ENCODE assay signal across 1 cellular context in the genomic region with DNA sequence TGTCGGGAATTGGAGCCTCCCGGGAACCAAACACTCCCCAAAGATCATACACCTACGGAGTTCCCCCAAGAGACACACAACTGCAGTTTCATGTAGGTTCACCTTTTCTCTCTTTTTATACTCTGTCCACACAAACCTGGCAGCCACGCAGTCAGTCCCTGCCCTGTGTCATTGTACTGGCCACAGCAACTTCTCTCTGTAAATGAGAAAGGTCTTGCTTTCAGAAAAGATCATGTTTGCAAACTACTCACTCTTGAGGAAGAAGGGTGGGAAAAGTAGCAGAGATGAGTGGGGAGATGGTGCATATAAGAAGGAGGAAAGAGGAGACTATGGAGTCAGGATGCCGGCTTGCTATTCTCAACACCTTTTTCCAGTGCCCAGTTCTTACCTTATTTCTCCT.
TF ChIP-seq lines count a peak whose summit lies in the region.

No MANE protein-coding gene starts in this region.

TF ChIP-seq in GM23338, 12 proteins besides CTCF, POLR2A, EP300 and RAD21 (continued from another document):
- TF ChIP-seq, protein P1, sequence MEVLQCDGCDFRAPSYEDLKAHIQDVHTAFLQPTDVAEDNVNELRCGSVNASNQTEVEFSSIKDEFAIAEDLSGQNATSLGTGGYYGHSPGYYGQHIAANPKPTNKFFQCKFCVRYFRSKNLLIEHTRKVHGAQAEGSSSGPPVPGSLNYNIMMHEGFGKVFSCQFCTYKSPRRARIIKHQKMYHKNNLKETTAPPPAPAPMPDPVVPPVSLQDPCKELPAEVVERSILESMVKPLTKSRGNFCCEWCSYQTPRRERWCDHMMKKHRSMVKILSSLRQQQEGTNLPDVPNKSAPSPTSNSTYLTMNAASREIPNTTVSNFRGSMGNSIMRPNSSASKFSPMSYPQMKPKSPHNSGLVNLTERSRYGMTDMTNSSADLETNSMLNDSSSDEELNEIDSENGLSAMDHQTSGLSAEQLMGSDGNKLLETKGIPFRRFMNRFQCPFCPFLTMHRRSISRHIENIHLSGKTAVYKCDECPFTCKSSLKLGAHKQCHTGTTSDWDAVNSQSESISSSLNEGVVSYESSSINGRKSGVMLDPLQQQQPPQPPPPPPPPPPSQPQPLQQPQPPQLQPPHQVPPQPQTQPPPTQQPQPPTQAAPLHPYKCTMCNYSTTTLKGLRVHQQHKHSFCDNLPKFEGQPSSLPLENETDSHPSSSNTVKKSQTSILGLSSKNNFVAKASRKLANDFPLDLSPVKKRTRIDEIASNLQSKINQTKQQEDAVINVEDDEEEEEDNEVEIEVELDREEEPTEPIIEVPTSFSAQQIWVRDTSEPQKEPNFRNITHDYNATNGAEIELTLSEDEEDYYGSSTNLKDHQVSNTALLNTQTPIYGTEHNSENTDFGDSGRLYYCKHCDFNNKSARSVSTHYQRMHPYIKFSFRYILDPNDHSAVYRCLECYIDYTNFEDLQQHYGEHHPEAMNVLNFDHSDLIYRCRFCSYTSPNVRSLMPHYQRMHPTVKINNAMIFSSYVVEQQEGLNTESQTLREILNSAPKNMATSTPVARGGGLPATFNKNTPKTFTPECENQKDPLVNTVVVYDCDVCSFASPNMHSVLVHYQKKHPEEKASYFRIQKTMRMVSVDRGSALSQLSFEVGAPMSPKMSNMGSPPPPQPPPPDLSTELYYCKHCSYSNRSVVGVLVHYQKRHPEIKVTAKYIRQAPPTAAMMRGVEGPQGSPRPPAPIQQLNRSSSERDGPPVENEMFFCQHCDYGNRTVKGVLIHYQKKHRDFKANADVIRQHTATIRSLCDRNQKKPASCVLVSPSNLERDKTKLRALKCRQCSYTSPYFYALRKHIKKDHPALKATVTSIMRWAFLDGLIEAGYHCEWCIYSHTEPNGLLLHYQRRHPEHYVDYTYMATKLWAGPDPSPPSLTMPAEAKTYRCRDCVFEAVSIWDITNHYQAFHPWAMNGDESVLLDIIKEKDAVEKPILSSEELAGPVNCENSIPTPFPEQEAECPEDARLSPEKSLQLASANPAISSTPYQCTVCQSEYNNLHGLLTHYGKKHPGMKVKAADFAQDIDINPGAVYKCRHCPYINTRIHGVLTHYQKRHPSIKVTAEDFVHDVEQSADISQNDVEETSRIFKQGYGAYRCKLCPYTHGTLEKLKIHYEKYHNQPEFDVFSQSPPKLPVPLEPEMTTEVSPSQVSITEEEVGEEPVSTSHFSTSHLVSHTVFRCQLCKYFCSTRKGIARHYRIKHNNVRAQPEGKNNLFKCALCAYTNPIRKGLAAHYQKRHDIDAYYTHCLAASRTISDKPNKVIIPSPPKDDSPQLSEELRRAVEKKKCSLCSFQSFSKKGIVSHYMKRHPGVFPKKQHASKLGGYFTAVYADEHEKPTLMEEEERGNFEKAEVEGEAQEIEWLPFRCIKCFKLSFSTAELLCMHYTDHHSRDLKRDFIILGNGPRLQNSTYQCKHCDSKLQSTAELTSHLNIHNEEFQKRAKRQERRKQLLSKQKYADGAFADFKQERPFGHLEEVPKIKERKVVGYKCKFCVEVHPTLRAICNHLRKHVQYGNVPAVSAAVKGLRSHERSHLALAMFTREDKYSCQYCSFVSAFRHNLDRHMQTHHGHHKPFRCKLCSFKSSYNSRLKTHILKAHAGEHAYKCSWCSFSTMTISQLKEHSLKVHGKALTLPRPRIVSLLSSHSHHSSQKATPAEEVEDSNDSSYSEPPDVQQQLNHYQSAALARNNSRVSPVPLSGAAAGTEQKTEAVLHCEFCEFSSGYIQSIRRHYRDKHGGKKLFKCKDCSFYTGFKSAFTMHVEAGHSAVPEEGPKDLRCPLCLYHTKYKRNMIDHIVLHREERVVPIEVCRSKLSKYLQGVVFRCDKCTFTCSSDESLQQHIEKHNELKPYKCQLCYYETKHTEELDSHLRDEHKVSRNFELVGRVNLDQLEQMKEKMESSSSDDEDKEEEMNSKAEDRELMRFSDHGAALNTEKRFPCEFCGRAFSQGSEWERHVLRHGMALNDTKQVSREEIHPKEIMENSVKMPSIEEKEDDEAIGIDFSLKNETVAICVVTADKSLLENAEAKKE (CRISPR knock-in tag; IDR thresholded peaks at IDR 0.05), result no peak
- TF ChIP-seq EZH2 (IDR thresholded peaks at IDR 0.05; ENCODE audit: low read depth, unreplicated experiment), result no peak
